Comparison of ENCODE assay signal across 8 cellular contexts in genomic region chr12:3299929-3300832, GRCh38.
DNase-seq lines count a peak whose midpoint lies in the region; ATAC-seq and TF ChIP-seq lines count a peak whose summit lies in the region.

No MANE protein-coding gene starts in this region.

- WGBS in SK-N-SH (ENCODE audit: low lambda C conversion rate), result 1% methylated on average over 23 of the region's 32 CpGs
- WGBS in suprapubic skin, result 0% methylated on average over 10 of the region's 32 CpGs

- H3K9ac ChIP-seq in SK-N-SH, result peak overlapping the region; percentile 37; the same call in 1 of the 2 replicates

- H3K79me2 ChIP-seq in GM23338 (replicated peaks; ENCODE audit: insufficient read depth) (no peaks in the 10 kb centered on the region), SK-N-SH (ENCODE audit: insufficient read depth) (no peaks in the 10 kb centered on the region)

- no peak for TF ChIP-seq POLR2A in suprapubic skin (IDR thresholded peaks at IDR 0.05)

- no peaks in the 10 kb centered on the region for H3K9me2 ChIP-seq in GM23338 (ENCODE audit: insufficient read depth)
- no peaks in the 10 kb centered on the region for H3K9me2 ChIP-seq in SK-N-SH

- H3K4me1 Mint-ChIP-seq in GM23338, result peaks cover 17% of the 10 kb centered on the region; the same call in 2 of the 3 replicates
- peaks cover 10% of the 10 kb centered on the region for H3K4me1 Mint-ChIP-seq in activated naive CD4-positive, alpha-beta T cell treated with anti-CD3 and anti-CD28 coated beads, Interleukin-2, amount 10 ng/mL, durations not matched to agents 7 days and 5 days
- H3K4me1 Mint-ChIP-seq in osteocyte (ENCODE audit: unreplicated experiment), result peaks cover 26% of the 10 kb centered on the region

- no peaks in the 10 kb centered on the region for H3F3A ChIP-seq in GM23338 (replicated peaks; ENCODE audit: low read depth)
- peaks cover 4% of the 10 kb centered on the region for H3F3A ChIP-seq in SK-N-SH (replicated peaks; ENCODE audit: insufficient read depth)

- H3K27me3 Mint-ChIP-seq in GM23338 (ENCODE audit: insufficient read depth, low read depth, poor library complexity) (peaks cover 25% of the 10 kb centered on the region), osteocyte (ENCODE audit: unreplicated experiment) (no peaks in the 10 kb centered on the region)
- peaks cover 50% of the 10 kb centered on the region for H3K27me3 Mint-ChIP-seq in activated naive CD4-positive, alpha-beta T cell treated with anti-CD3 and anti-CD28 coated beads, Interleukin-2, amount 10 ng/mL, durations not matched to agents 7 days and 5 days

- no peaks in the 10 kb centered on the region for H4K20me1 ChIP-seq in GM23338 (replicated peaks; ENCODE audit: insufficient read depth)
- no peaks in the 10 kb centered on the region for H4K20me1 ChIP-seq in SK-N-SH (ENCODE audit: insufficient read depth)

- peak overlapping the region; percentile 54 for H3K4me2 ChIP-seq in GM23338
- H3K4me2 ChIP-seq in SK-N-SH, result peak overlapping the region; percentile 74

- H3K4me3 Mint-ChIP-seq in GM23338 (peak overlapping the region; percentile 59), osteocyte (ENCODE audit: unreplicated experiment) (peak overlapping the region; percentile 49)
- H3K4me3 Mint-ChIP-seq in activated naive CD4-positive, alpha-beta T cell treated with anti-CD3 and anti-CD28 coated beads, Interleukin-2, amount 10 ng/mL, durations not matched to agents 7 days and 5 days, result no peak overlapping the region

- peak; percentile 87 for TF ChIP-seq RAD21 in SK-N-SH (IDR thresholded peaks at IDR 0.05; ENCODE audit: low read length)

- H3K27me3 ChIP-seq in GM23338 (ENCODE audit: insufficient read depth) (no peaks in the 10 kb centered on the region), SK-N-SH (ENCODE audit: insufficient read depth) (no peaks in the 10 kb centered on the region), suprapubic skin (peaks cover 6% of the 10 kb centered on the region)

- DNase-seq in DMS 273 treated with DMSO at 0.1 percent for 48 hours (lab: John Stamatoyannopoulos, UW) (peak; percentile 26), GM23338 (ENCODE audit: low spot score) (peak; percentile 96), MV-4-11 (lab: John Stamatoyannopoulos, UW) (peak; percentile 91), SK-N-SH (peak; percentile 89), glomerular visceral epithelial cell (ENCODE audit: extremely low spot score) (peak; percentile 94), osteocyte (ENCODE audit: extremely low spot score, unreplicated experiment) (peak; percentile 93), suprapubic skin (ENCODE audit: low spot score in 2 of 2) (peak; percentile 94 to 95)
- peak; percentile 89 for DNase-seq in activated naive CD4-positive, alpha-beta T cell treated with anti-CD3 and anti-CD28 coated beads, Interleukin-2, amount 10 ng/mL, durations not matched to agents 7 days and 5 days

- peak overlapping the region; percentile 72; the same call in 1 of the 2 replicates for H2AFZ ChIP-seq in GM23338
- peak overlapping the region; percentile 15; the same call in 1 of the 2 replicates for H2AFZ ChIP-seq in SK-N-SH (ENCODE audit: low read depth)

- H3K9me3 ChIP-seq in SK-N-SH (no peaks in the 10 kb centered on the region), suprapubic skin (no peaks in the 10 kb centered on the region)

- H3K4me3 ChIP-seq in GM23338, result peak overlapping the region; percentile 17; the same call in 1 of the 2 replicates
- H3K4me3 ChIP-seq in SK-N-SH (ENCODE audit: low read depth in 2 of 2, low read length in 1 of 2), result peak overlapping the region; percentile 15 to 56; a peak in 3 of 4 replicates
- H3K4me3 ChIP-seq in suprapubic skin, result peak overlapping the region; percentile 42

- H3K9me3 Mint-ChIP-seq in GM23338, result no peaks in the 10 kb centered on the region
- H3K9me3 Mint-ChIP-seq in activated naive CD4-positive, alpha-beta T cell treated with anti-CD3 and anti-CD28 coated beads, Interleukin-2, amount 10 ng/mL, durations not matched to agents 7 days and 5 days, result no peaks in the 10 kb centered on the region
- no peaks in the 10 kb centered on the region for H3K9me3 Mint-ChIP-seq in osteocyte (ENCODE audit: unreplicated experiment)

- peaks cover 4% of the 10 kb centered on the region; the same call in 1 of the 2 replicates for H3K4me1 ChIP-seq in GM23338 (ENCODE audit: insufficient read depth)
- H3K4me1 ChIP-seq in SK-N-SH (ENCODE audit: control insufficient read depth in 1 of 2, insufficient read depth in 2 of 2, low read depth in 1 of 2, low read length in 1 of 2), result peaks cover 4 to 39% of the 10 kb centered on the region in 2 experiments; a peak in 3 of 4 replicates
- H3K4me1 ChIP-seq in suprapubic skin, result peaks cover 34% of the 10 kb centered on the region

- H3K36me3 Mint-ChIP-seq in GM23338 (ENCODE audit: low read depth), result no peaks in the 10 kb centered on the region
- H3K36me3 Mint-ChIP-seq in activated naive CD4-positive, alpha-beta T cell treated with anti-CD3 and anti-CD28 coated beads, Interleukin-2, amount 10 ng/mL, durations not matched to agents 7 days and 5 days, result no peaks in the 10 kb centered on the region
- H3K36me3 Mint-ChIP-seq in osteocyte (ENCODE audit: unreplicated experiment), result no peaks in the 10 kb centered on the region

- peak overlapping the region; percentile 60; the same call in 1 of the 2 replicates for H3K27ac Mint-ChIP-seq in GM23338
- peak overlapping the region; percentile 60 for H3K27ac Mint-ChIP-seq in activated naive CD4-positive, alpha-beta T cell treated with anti-CD3 and anti-CD28 coated beads, Interleukin-2, amount 10 ng/mL, durations not matched to agents 7 days and 5 days
- peak overlapping the region; percentile 86 for H3K27ac Mint-ChIP-seq in osteocyte (ENCODE audit: unreplicated experiment)

- peak; percentile 73 for ATAC-seq in GM23338

- H3K27ac ChIP-seq in GM23338 (ENCODE audit: low read depth) (no peak overlapping the region), SK-N-SH (ENCODE audit: low read depth in 2 of 2, low read length in 1 of 2) (peak overlapping the region in 1 of 2 experiments; percentile 69; a peak in 2 of 4 replicates), suprapubic skin (peak overlapping the region; percentile 76)

- CTCF ChIA-PET in SK-N-SH (lab: Yijun Ruan, JAX), result interaction anchor here (0.6 to 14.0 kb wide), 156 partner anchors 9 to 977 kb away, joined by 3 to 231 read pairs (median 6); partner anchors contain the start of genes CRACR2A and PRMT8
- CTCF ChIA-PET in activated naive CD4-positive, alpha-beta T cell treated with anti-CD3 and anti-CD28 coated beads, Interleukin-2, amount 10 ng/mL, durations not matched to agents 7 days and 5 days (lab: Charles Lee), result interaction anchor here (0.7 to 5.6 kb wide), 56 partner anchors 11 to 1993 kb away, joined by 3 to 84 read pairs (median 4); partner anchors contain the start of gene CRACR2A

- TF ChIP-seq EP300 in SK-N-SH (IDR thresholded peaks at IDR 0.05; ENCODE audit: borderline replicate concordance in 1 of 2, low read depth in 1 of 2, low read length in 1 of 2) (peak in 1 of 2 experiments; percentile 51; a peak in 1 of 4 replicates), suprapubic skin (IDR thresholded peaks at IDR 0.05) (no peak)

- TF ChIP-seq CTCF in GM23338 (conservative IDR thresholded peaks at IDR 0.05; ENCODE audit: low read depth in 2 of 2), result peak; percentile 83 to 96
- TF ChIP-seq CTCF in SK-N-SH (IDR thresholded peaks at IDR 0.05), result peak; percentile 93
- TF ChIP-seq CTCF in osteocyte (IDR thresholded peaks at IDR 0.05), result peak; percentile 90
- peak; percentile 84 to 91 for TF ChIP-seq CTCF in suprapubic skin (IDR thresholded peaks at IDR 0.05)

- POLR2A ChIA-PET in SK-N-SH (lab: Yijun Ruan, JAX), result no interaction called here

- H3K36me3 ChIP-seq in GM23338 (ENCODE audit: insufficient read depth) (no peaks in the 10 kb centered on the region), SK-N-SH (replicated peaks in 1 of 2; ENCODE audit: control insufficient read depth in 1 of 2, insufficient read depth in 2 of 2, low read length in 1 of 2) (no peaks in the 10 kb centered on the region), suprapubic skin (no peaks in the 10 kb centered on the region)

TF ChIP-seq in GM23338, 12 proteins besides CTCF, POLR2A, EP300 and RAD21:
- TF ChIP-seq CREB1 (CRISPR knock-in tag; IDR thresholded peaks at IDR 0.05; ENCODE audit: low read depth) (0 out of 2 replicates have a peak, but pooled peaks have one; percentile 21), STAT1 (IDR thresholded peaks at IDR 0.05; ENCODE audit: unreplicated experiment) (no peak), ZNF114 (CRISPR knock-in tag; IDR thresholded peaks at IDR 0.05) (0 out of 2 replicates have a peak, but pooled peaks have one; percentile 45)

TF ChIP-seq in SK-N-SH, 30 proteins besides CTCF, POLR2A, EP300 and RAD21 (continues in another document):
- TF ChIP-seq CHD2 (IDR thresholded peaks at IDR 0.05; ENCODE audit: low read length, partially characterized antibody) (no peak), RFX5 (IDR thresholded peaks at IDR 0.05; ENCODE audit: low read length) (no peak), RCOR1 (IDR thresholded peaks at IDR 0.05; ENCODE audit: low read length) (0 out of 2 replicates have a peak, but pooled peaks have one; percentile 14), MAX (IDR thresholded peaks at IDR 0.05; ENCODE audit: low read depth) (peak; percentile 80), EZH2phosphoT487 (IDR thresholded peaks at IDR 0.05; ENCODE audit: borderline replicate concordance, low read depth) (no peak), MXI1 (IDR thresholded peaks at IDR 0.05; ENCODE audit: low read depth, low read length) (0 out of 2 replicates have a peak, but pooled peaks have one; percentile 23), USF1 (IDR thresholded peaks at IDR 0.05; ENCODE audit: borderline replicate concordance, low read depth) (peak; percentile 48; the same call in 1 of the 2 replicates), SMC3 (IDR thresholded peaks at IDR 0.05; ENCODE audit: low read depth, low read length) (peak; percentile 85), RXRA (IDR thresholded peaks at IDR 0.05; ENCODE audit: borderline replicate concordance, low read depth) (no peak)

Comparison
In these comparisons a context has a peak if more than half of its experiments do, and no peak if none do; other contexts are left out.
1. DNase-seq: peak in every context shown above with its lines; median percentile 96 in GM23338; 94 in suprapubic skin; 94 in glomerular visceral epithelial cell; 93 in osteocyte; 91 in MV-4-11; 89 in SK-N-SH; 89 in activated naive CD4-positive, alpha-beta T cell treated with anti-CD3 and anti-CD28 coated beads, Interleukin-2, amount 10 ng/mL, durations not matched to agents 7 days and 5 days; 26 in DMS 273 treated with DMSO at 0.1 percent for 48 hours.